31 cellular contexts compared by ENCODE assay signal in the genomic region with DNA sequence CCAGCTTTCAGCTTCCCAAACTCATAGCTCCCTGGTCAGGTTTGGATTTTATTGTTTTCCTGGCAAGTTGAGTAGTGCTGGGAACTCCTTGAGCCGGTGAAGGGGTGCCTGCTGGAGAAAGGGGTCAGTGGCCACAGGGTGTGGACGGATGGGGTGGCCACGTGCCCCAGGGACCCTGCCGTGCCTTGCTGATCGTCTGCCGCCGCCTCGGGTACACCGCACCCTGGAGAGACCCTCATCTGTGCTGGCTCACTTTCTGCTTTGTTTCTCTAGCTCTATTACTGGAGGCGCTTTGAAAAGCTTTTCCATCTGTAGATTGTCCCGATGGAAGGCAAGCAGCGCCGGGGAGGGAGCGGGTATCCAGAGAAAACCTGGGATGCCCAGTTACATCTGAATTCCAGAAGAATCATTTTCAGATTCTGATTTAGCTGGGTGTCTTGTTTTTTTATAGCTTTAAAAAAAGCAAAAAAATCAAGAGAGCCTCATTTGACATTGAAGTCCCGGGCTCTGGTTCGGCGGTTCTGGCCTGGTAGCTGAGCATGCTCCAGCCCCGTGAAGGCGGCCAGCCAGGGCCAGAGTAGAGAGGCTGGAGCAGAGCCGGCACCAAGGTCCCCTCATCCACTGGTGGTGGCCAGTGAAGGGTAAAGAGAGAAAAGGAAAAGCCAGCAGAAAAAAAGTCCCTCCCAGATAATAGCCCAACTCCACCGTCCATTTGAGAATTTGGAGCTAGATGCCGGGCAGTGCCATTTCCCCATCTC.
"Had no signal": no experiment of that assay in that cellular context is flagged by ENCODE, and none has a peak within 500 bp of the region (broad histone marks: within the 10 kb centered on the region; RNA-seq: fewer than 3 reads in every experiment).

No MANE protein-coding gene starts in this region.

- DNase-seq: activated B cell treated with CpG ODN at 0.5 μM for 24 hours; activated CD4-positive, alpha-beta T cell treated with anti-CD3 and anti-CD28 coated beads for 48 hours; activated CD4-positive, alpha-beta T cell treated with anti-CD3 and anti-CD28 coated beads, Interleukin-2, amount 50 U/mL, for 1 hour; activated CD4-positive, alpha-beta T cell treated with anti-CD3 and anti-CD28 coated beads, Interleukin-2, amount 50 U/mL, for 48 hours; activated CD8-positive, alpha-beta memory T cell treated with anti-CD3 and anti-CD28 coated beads for 24 hours; activated CD8-positive, alpha-beta T cell treated with anti-CD3 and anti-CD28 coated beads for 36 hours; activated effector memory CD4-positive, alpha-beta T cell treated with Interleukin-2 at 50 U/mL for 16 hours; activated gamma-delta T cell treated with Interleukin-2 at 50 U/mL for 16 hours; activated naive CD4-positive, alpha-beta T cell treated with anti-CD3 and anti-CD28 coated beads, Interleukin-2, amount 50 U/mL, for 16 hours; activated naive CD4-positive, alpha-beta T cell treated with Interleukin-2 at 50 U/mL for 16 hours; activated T-cell treated with anti-CD3 and anti-CD28 coated beads, Interleukin-2, amount 50 U/mL, for 4 hours; amniotic stem cell; anterior cingulate cortex; brain microvascular endothelial cell; cortex of kidney; dermis blood vessel endothelial cell; effector CD4-positive, alpha-beta T cell; effector memory CD8-positive, alpha-beta T cell; erythroblast; foreskin keratinocyte; gastrocnemius medialis; glutamatergic neuron; T-cell; T-helper 9 cell; WERI-Rb-1 had no signal

- H3K9me3 Mint-ChIP-seq: activated B cell treated with CpG ODN at 0.5 μM for 24 hours; activated CD8-positive, alpha-beta T cell treated with anti-CD3 and anti-CD28 coated beads for 36 hours; activated T-cell treated with anti-CD3 and anti-CD28 coated beads, Interleukin-2, amount 50 U/mL, for 4 hours; activated T-helper 17 cell treated with anti-CD3 and anti-CD28 coated beads, Interleukin-2, amount 50 U/mL, for 72 hours; central memory CD8-positive, alpha-beta T cell; effector memory CD8-positive, alpha-beta T cell; T-cell; T-helper 1 cell treated with Interleukin-12 subunit alpha and Interleukin-12 subunit beta and Interleukin-4 antibody, amounts not matched to agents 30 μg/mL and 1 μg/mL, for 36 hours had no signal

- H3K4me3 Mint-ChIP-seq: activated B cell treated with CpG ODN at 0.5 μM for 24 hours; activated CD8-positive, alpha-beta T cell treated with anti-CD3 and anti-CD28 coated beads for 36 hours; activated naive CD8-positive, alpha-beta T cell; activated T-cell treated with anti-CD3 and anti-CD28 coated beads, Interleukin-2, amount 50 U/mL, for 4 hours; activated T-helper 17 cell treated with anti-CD3 and anti-CD28 coated beads, Interleukin-2, amount 50 U/mL, for 72 hours; central memory CD8-positive, alpha-beta T cell; effector memory CD8-positive, alpha-beta T cell; T-cell; T-helper 1 cell treated with Interleukin-12 subunit alpha and Interleukin-12 subunit beta and Interleukin-4 antibody, amounts not matched to agents 30 μg/mL and 1 μg/mL, for 36 hours had no signal

- H3K27me3 ChIP-seq: brain microvascular endothelial cell, esophagus muscularis mucosa, foreskin keratinocyte, gastrocnemius medialis had no signal

- H3K36me3 Mint-ChIP-seq: activated naive CD8-positive, alpha-beta T cell; T-cell had no signal

- H3K9me3 ChIP-seq: esophagus muscularis mucosa, gastrocnemius medialis had no signal

- H3K36me3 ChIP-seq: brain microvascular endothelial cell, esophagus muscularis mucosa, gastrocnemius medialis, WERI-Rb-1 had no signal

- H3K27ac ChIP-seq: brain microvascular endothelial cell, esophagus muscularis mucosa, foreskin keratinocyte, gastrocnemius medialis, WERI-Rb-1 had no signal

- H3K27me3 Mint-ChIP-seq: activated B cell treated with CpG ODN at 0.5 μM for 24 hours; activated CD8-positive, alpha-beta T cell treated with anti-CD3 and anti-CD28 coated beads for 36 hours; activated naive CD8-positive, alpha-beta T cell; central memory CD8-positive, alpha-beta T cell; T-cell had no signal

- H3K4me3 ChIP-seq: esophagus muscularis mucosa, gastrocnemius medialis had no signal

- H3K4me1 Mint-ChIP-seq: activated B cell treated with CpG ODN at 0.5 μM for 24 hours; activated T-helper 17 cell treated with anti-CD3 and anti-CD28 coated beads, Interleukin-2, amount 50 U/mL, for 72 hours; central memory CD8-positive, alpha-beta T cell; T-cell had no signal

- H3K27ac Mint-ChIP-seq: activated B cell treated with CpG ODN at 0.5 μM for 24 hours; activated CD8-positive, alpha-beta T cell treated with anti-CD3 and anti-CD28 coated beads for 36 hours; activated naive CD8-positive, alpha-beta T cell; activated T-helper 17 cell treated with anti-CD3 and anti-CD28 coated beads, Interleukin-2, amount 50 U/mL, for 72 hours; effector memory CD8-positive, alpha-beta T cell; T-cell; T-helper 1 cell treated with Interleukin-12 subunit alpha and Interleukin-12 subunit beta and Interleukin-4 antibody, amounts not matched to agents 30 μg/mL and 1 μg/mL, for 36 hours had no signal

- ATAC-seq: activated CD4-positive, CD25-positive, alpha-beta regulatory T cell treated with anti-CD3 and anti-CD28 coated beads, Interleukin-2, amount 50 U/mL, for 24 hours; activated CD8-positive, alpha-beta T cell treated with anti-CD3 and anti-CD28 coated beads for 36 hours; activated T-cell treated with anti-CD3 and anti-CD28 coated beads, Interleukin-2, amount 50 U/mL, for 4 hours; activated T-helper 17 cell treated with anti-CD3 and anti-CD28 coated beads, Interleukin-2, amount 50 U/mL, for 72 hours; effector memory CD8-positive, alpha-beta T cell; foreskin keratinocyte; gastrocnemius medialis; T-cell had no signal

- H3K4me1 ChIP-seq: esophagus muscularis mucosa, foreskin keratinocyte, gastrocnemius medialis had no signal
